ENCODE assay signal across 1 cellular context in genomic region chrX:118216086-118216485, GRCh38.
TF ChIP-seq lines count a peak whose summit lies in the region.

No MANE protein-coding gene starts in this region.

TF ChIP-seq in GM23338, 12 proteins besides CTCF, POLR2A, EP300 and RAD21 (continued from another document):
- TF ChIP-seq ZNF462 (CRISPR knock-in tag; IDR thresholded peaks at IDR 0.05) (no peak), STAT1 (IDR thresholded peaks at IDR 0.05; ENCODE audit: unreplicated experiment) (no peak), POLR2AphosphoS5 (IDR thresholded peaks at IDR 0.05; ENCODE audit: low read depth) (no peak), NANOG (IDR thresholded peaks at IDR 0.05; ENCODE audit: borderline replicate concordance) (no peak), ETS1 (IDR thresholded peaks at IDR 0.05) (no peak), EZH2 (IDR thresholded peaks at IDR 0.05; ENCODE audit: low read depth, unreplicated experiment) (no peak), CREB1 (CRISPR knock-in tag; IDR thresholded peaks at IDR 0.05; ENCODE audit: low read depth) (no peak), REST (IDR thresholded peaks at IDR 0.05; ENCODE audit: unreplicated experiment) (no peak)
